Comparison of ENCODE assay signal across 1 cellular context in the genomic region with DNA sequence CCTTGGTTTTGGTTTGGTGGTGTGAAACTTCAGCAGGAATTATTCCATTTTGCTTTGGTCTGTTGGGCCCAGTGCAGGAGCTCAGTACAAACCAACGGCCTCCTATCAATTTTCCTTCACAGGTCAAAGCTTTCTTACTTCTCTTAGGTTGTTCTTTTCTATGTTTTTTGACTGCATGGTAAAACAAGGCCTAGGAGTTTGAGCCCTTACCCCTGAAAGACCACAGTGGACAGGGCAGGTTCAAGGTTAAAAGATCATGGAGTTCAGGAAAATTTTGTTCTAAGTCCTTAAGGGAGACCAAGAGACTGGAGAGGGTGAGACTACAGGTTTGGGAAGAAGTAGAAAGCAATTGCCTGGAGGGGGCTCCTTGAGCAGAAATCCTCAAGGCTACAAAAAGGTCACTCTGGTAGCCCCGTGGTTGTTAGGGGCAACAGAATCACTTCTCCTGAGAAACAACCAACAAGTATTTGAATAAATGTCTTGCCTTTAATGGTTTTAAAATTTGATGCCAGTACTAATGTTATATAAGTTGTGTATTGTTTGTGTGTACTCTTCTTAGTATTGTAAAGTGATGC.
TF ChIP-seq lines count a peak whose summit lies in the region.

No MANE protein-coding gene starts in this region.

TF ChIP-seq in GM12878, 131 proteins besides CTCF, POLR2A, EP300 and RAD21:
- no peak for TF ChIP-seq BRCA1 (IDR thresholded peaks at IDR 0.05; ENCODE audit: low read depth, low read length)
- no peak for TF ChIP-seq JUND (IDR thresholded peaks at IDR 0.05; ENCODE audit: low read depth, low read length)
- TF ChIP-seq ZNF384 (IDR thresholded peaks at IDR 0.05; ENCODE audit: borderline replicate concordance, low read depth, low read length): no peak
- TF ChIP-seq KAT2A (conservative IDR thresholded peaks at IDR 0.05; ENCODE audit: control insufficient read depth, low read depth, low read length): no peak
- TF ChIP-seq CHD4 (IDR thresholded peaks at IDR 0.05): no peak
- no peak for TF ChIP-seq POLR2AphosphoS2 (IDR thresholded peaks at IDR 0.05; ENCODE audit: low read depth, low read length)
- no peak for TF ChIP-seq NBN (IDR thresholded peaks at IDR 0.05)
